ENCODE assay signal across 8 cellular contexts in genomic region chr10:60732240-60733188, GRCh38. TPM values are rescaled to one million over a fixed set of nuclear protein-coding genes. Genes with fewer than 3 reads are reported as not detected.
DNase-seq lines count a peak whose midpoint lies in the region; ATAC-seq lines count a peak whose summit lies in the region.

No MANE protein-coding gene starts in this region.

- H3K27ac Mint-ChIP-seq in activated T-cell treated with anti-CD3 and anti-CD28 coated beads, Interleukin-2, amount 50 U/mL, for 72 hours: peak overlapping the region; percentile 66

- no peaks in the 10 kb centered on the region for H3K27me3 Mint-ChIP-seq in activated T-cell treated with anti-CD3 and anti-CD28 coated beads, Interleukin-2, amount 50 U/mL, for 72 hours (ENCODE audit: low read depth)

- DNase-seq in AG20443 (ENCODE audit: low spot score) (peak; percentile 20), KG1 (lab: John Stamatoyannopoulos, UW) (peak; percentile 5), glomerular visceral epithelial cell (ENCODE audit: extremely low spot score) (peak; percentile 14), retina (peak; percentile 73), cortex of kidney (lab: John Stamatoyannopoulos, UW) (no peak), NCI-H2107 (lab: John Stamatoyannopoulos, UW) (no peak)
- peak; percentile 7 to 20 for DNase-seq in activated T-cell treated with anti-CD3 and anti-CD28 coated beads, Interleukin-2, amount 50 U/mL, for 72 hours

- ATAC-seq in GM19372 (IDR thresholded peaks at IDR 0.05; ENCODE audit: low read depth, unreplicated experiment): peak; percentile 4
- peak; percentile 32 to 41 for ATAC-seq in activated T-cell treated with anti-CD3 and anti-CD28 coated beads, Interleukin-2, amount 50 U/mL, for 72 hours (replicated peaks in 1 of 2)

- no peaks in the 10 kb centered on the region for H3K9me3 Mint-ChIP-seq in activated T-cell treated with anti-CD3 and anti-CD28 coated beads, Interleukin-2, amount 50 U/mL, for 72 hours

- peak overlapping the region; percentile 80 to 92 for H3K4me3 Mint-ChIP-seq in activated T-cell treated with anti-CD3 and anti-CD28 coated beads, Interleukin-2, amount 50 U/mL, for 72 hours

- peaks cover 3 to 4% of the 10 kb centered on the region in 2 donors for H3K36me3 Mint-ChIP-seq in activated T-cell treated with anti-CD3 and anti-CD28 coated beads, Interleukin-2, amount 50 U/mL, for 72 hours (ENCODE audit: insufficient read depth in 2 of 2)

- peaks cover 37% of the 10 kb centered on the region for H3K4me1 Mint-ChIP-seq in activated T-cell treated with anti-CD3 and anti-CD28 coated beads, Interleukin-2, amount 50 U/mL, for 72 hours (ENCODE audit: low read depth)

RNA-seq across cellular contexts. Expression of gene CDK1, which starts 45.8 kb away (rescaled TPM):
- 100 to 1,000 TPM; 109 to 130 TPM for total RNA-seq in activated T-cell treated with anti-CD3 and anti-CD28 coated beads, Interleukin-2, amount 50 U/mL, for 72 hours

Comparison
In these comparisons a context has a peak if more than half of its experiments do, and no peak if none do; other contexts are left out.
1. DNase-seq: peak in AG20443 (single experiment), KG1 (single experiment), activated T-cell treated with anti-CD3 and anti-CD28 coated beads, Interleukin-2, amount 50 U/mL, for 72 hours (2 of 2), glomerular visceral epithelial cell (single experiment) and retina (single experiment); none in cortex of kidney (single experiment) and NCI-H2107 (single experiment).